38 cellular contexts compared by ENCODE assay signal in the genomic region with DNA sequence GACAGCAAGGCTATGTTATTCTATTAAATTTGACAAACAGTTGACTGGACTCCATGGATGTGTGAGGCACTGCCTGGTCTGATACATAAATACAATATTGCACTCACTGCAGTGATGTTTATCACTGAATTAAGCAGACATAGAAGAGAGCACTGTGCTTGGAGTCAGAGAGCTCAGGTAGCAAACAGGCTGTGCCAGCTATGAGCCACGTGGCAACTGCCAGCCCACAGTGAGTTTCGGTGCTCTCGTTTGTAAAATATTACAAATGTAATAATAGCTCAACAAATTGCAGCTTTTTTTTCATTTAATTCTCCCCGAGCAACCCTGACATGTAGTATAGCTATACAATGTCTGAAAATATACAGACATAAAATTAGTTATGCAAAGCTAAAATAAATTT.
"Had no signal": no experiment of that assay in that cellular context is flagged by ENCODE, and none has a peak within 500 bp of the region (broad histone marks: within the 10 kb centered on the region; RNA-seq: fewer than 3 reads in every experiment).

No MANE protein-coding gene starts in this region.

- DNase-seq: activated CD4-positive, alpha-beta memory T cell treated with anti-CD3 and anti-CD28 coated beads, Interleukin-2, amount 10 ng/mL, durations not matched to agents 7 days and 5 days; activated CD4-positive, alpha-beta T cell treated with anti-CD3 and anti-CD28 coated beads for 1 hour; activated CD4-positive, alpha-beta T cell treated with anti-CD3 and anti-CD28 coated beads for 36 hours; activated CD4-positive, alpha-beta T cell treated with anti-CD3 and anti-CD28 coated beads for 48 hours; activated CD4-positive, alpha-beta T cell treated with anti-CD3 and anti-CD28 coated beads, Interleukin-2, amount 10 ng/mL, durations not matched to agents 7 days and 5 days; activated CD4-positive, alpha-beta T cell treated with anti-CD3 and anti-CD28 coated beads, Interleukin-2, amount 50 U/mL, for 48 hours; activated CD4-positive, CD25-positive, alpha-beta regulatory T cell; activated CD8-positive, alpha-beta memory T cell treated with anti-CD3 and anti-CD28 coated beads for 24 hours; activated CD8-positive, alpha-beta memory T cell treated with anti-CD3 and anti-CD28 coated beads, Interleukin-2, amount 10 ng/mL, durations not matched to agents 7 days and 5 days; activated CD8-positive, alpha-beta memory T cell treated with anti-CD3 and anti-CD28 coated beads, Interleukin-2, amount 50 U/mL, for 48 hours; activated CD8-positive, alpha-beta T cell treated with anti-CD3 and anti-CD28 coated beads, Interleukin-2, amount 10 ng/mL, durations not matched to agents 7 days and 5 days; activated effector memory CD4-positive, alpha-beta T cell treated with Interleukin-2 at 50 U/mL for 16 hours; activated gamma-delta T cell; activated naive CD4-positive, alpha-beta T cell treated with anti-CD3 and anti-CD28 coated beads, Interleukin-2, amount 10 ng/mL, durations not matched to agents 7 days and 5 days; activated naive CD4-positive, alpha-beta T cell treated with Interleukin-2 at 50 U/mL for 16 hours; activated naive CD8-positive, alpha-beta T cell treated with anti-CD3 and anti-CD28 coated beads, Interleukin-2, amount 10 ng/mL, durations not matched to agents 7 days and 5 days; activated naive CD8-positive, alpha-beta T cell treated with anti-CD3 and anti-CD28 coated beads, Interleukin-2, amount 50 U/mL, for 24 hours; activated T-cell treated with anti-CD3 and anti-CD28 coated beads, Interleukin-2, amount 50 U/mL, for 24 hours; activated T-cell treated with anti-CD3 and anti-CD28 coated beads, Interleukin-2, amount 50 U/mL, for 48 hours; amygdala; anterior cingulate cortex; cerebellar nuclear complex; T-helper 2 cell; T-helper 9 cell had no signal

- H3K4me1 Mint-ChIP-seq: activated CD4-positive, alpha-beta memory T cell treated with anti-CD3 and anti-CD28 coated beads, Interleukin-2, amount 10 ng/mL, durations not matched to agents 7 days and 5 days; activated CD4-positive, alpha-beta T cell treated with anti-CD3 and anti-CD28 coated beads for 36 hours; activated CD4-positive, alpha-beta T cell treated with anti-CD3 and anti-CD28 coated beads, Interleukin-2, amount 10 ng/mL, durations not matched to agents 7 days and 5 days; activated CD8-positive, alpha-beta memory T cell treated with anti-CD3 and anti-CD28 coated beads, Interleukin-2, amount 10 ng/mL, durations not matched to agents 7 days and 5 days; activated naive CD4-positive, alpha-beta T cell treated with anti-CD3 and anti-CD28 coated beads, Interleukin-2, amount 10 ng/mL, durations not matched to agents 7 days and 5 days; activated naive CD4-positive, alpha-beta T cell treated with anti-CD3 and anti-CD28 coated beads, Interleukin-2, amount 50 U/mL, for 24 hours; activated naive CD8-positive, alpha-beta T cell treated with anti-CD3 and anti-CD28 coated beads, Interleukin-2, amount 10 ng/mL, durations not matched to agents 7 days and 5 days; activated naive CD8-positive, alpha-beta T cell treated with anti-CD3 and anti-CD28 coated beads, Interleukin-2, amount 50 U/mL, for 24 hours; central memory CD8-positive, alpha-beta T cell had no signal

- H3K36me3 ChIP-seq: ascending aorta, cardiac muscle cell had no signal

- H3K27ac ChIP-seq: ascending aorta, cardiac muscle cell, VCaP had no signal

- FAIRE-seq: bronchial epithelial cell, TTC549 had no signal

- H3K36me3 Mint-ChIP-seq: activated CD8-positive, alpha-beta memory T cell treated with anti-CD3 and anti-CD28 coated beads, Interleukin-2, amount 10 ng/mL, durations not matched to agents 7 days and 5 days; activated naive CD4-positive, alpha-beta T cell treated with anti-CD3 and anti-CD28 coated beads, Interleukin-2, amount 10 ng/mL, durations not matched to agents 7 days and 5 days; activated naive CD4-positive, alpha-beta T cell treated with anti-CD3 and anti-CD28 coated beads, Interleukin-2, amount 50 U/mL, for 24 hours; activated naive CD8-positive, alpha-beta T cell; activated naive CD8-positive, alpha-beta T cell treated with anti-CD3 and anti-CD28 coated beads, Interleukin-2, amount 10 ng/mL, durations not matched to agents 7 days and 5 days; brain; WTC11 had no signal

- H3K27ac Mint-ChIP-seq: activated CD4-positive, alpha-beta memory T cell treated with anti-CD3 and anti-CD28 coated beads, Interleukin-2, amount 10 ng/mL, durations not matched to agents 7 days and 5 days; activated CD4-positive, alpha-beta T cell treated with anti-CD3 and anti-CD28 coated beads for 36 hours; activated CD4-positive, alpha-beta T cell treated with anti-CD3 and anti-CD28 coated beads, Interleukin-2, amount 10 ng/mL, durations not matched to agents 7 days and 5 days; activated CD8-positive, alpha-beta memory T cell treated with anti-CD3 and anti-CD28 coated beads, Interleukin-2, amount 10 ng/mL, durations not matched to agents 7 days and 5 days; activated CD8-positive, alpha-beta T cell treated with anti-CD3 and anti-CD28 coated beads, Interleukin-2, amount 10 ng/mL, durations not matched to agents 7 days and 5 days; activated naive CD4-positive, alpha-beta T cell treated with anti-CD3 and anti-CD28 coated beads, Interleukin-2, amount 10 ng/mL, durations not matched to agents 7 days and 5 days; activated naive CD4-positive, alpha-beta T cell treated with anti-CD3 and anti-CD28 coated beads, Interleukin-2, amount 50 U/mL, for 24 hours; activated naive CD8-positive, alpha-beta T cell; activated naive CD8-positive, alpha-beta T cell treated with anti-CD3 and anti-CD28 coated beads, Interleukin-2, amount 10 ng/mL, durations not matched to agents 7 days and 5 days; activated naive CD8-positive, alpha-beta T cell treated with anti-CD3 and anti-CD28 coated beads, Interleukin-2, amount 50 U/mL, for 24 hours; activated T-cell treated with anti-CD3 and anti-CD28 coated beads, Interleukin-2, amount 50 U/mL, for 24 hours; activated T-helper 2 cell treated with anti-CD3 and anti-CD28 coated beads, Interferon-gamma antibody, Interleukin-2, Interleukin-4, amounts not matched to agents 10 μg/mL and 5 μg/mL and 100 μg/mL, durations not matched to agents 14 hours and 24 hours and 36 hours; brain; T-helper 1 cell treated with Interleukin-12 subunit alpha and Interleukin-12 subunit beta and Interleukin-4 antibody, amounts not matched to agents 30 μg/mL and 1 μg/mL, for 36 hours; T-helper 2 cell treated with Interferon-gamma antibody and Interleukin-4, amounts not matched to agents 5 μg/mL and 100 μg/mL, for 36 hours; WTC11 had no signal

- H3K4me1 ChIP-seq: ascending aorta had no signal

- H3K4me3 Mint-ChIP-seq: activated CD4-positive, alpha-beta memory T cell treated with anti-CD3 and anti-CD28 coated beads, Interleukin-2, amount 10 ng/mL, durations not matched to agents 7 days and 5 days; activated CD4-positive, alpha-beta T cell treated with anti-CD3 and anti-CD28 coated beads for 36 hours; activated CD4-positive, alpha-beta T cell treated with anti-CD3 and anti-CD28 coated beads, Interleukin-2, amount 10 ng/mL, durations not matched to agents 7 days and 5 days; activated CD8-positive, alpha-beta memory T cell treated with anti-CD3 and anti-CD28 coated beads, Interleukin-2, amount 10 ng/mL, durations not matched to agents 7 days and 5 days; activated CD8-positive, alpha-beta T cell treated with anti-CD3 and anti-CD28 coated beads, Interleukin-2, amount 10 ng/mL, durations not matched to agents 7 days and 5 days; activated naive CD4-positive, alpha-beta T cell treated with anti-CD3 and anti-CD28 coated beads, Interleukin-2, amount 10 ng/mL, durations not matched to agents 7 days and 5 days; activated naive CD4-positive, alpha-beta T cell treated with anti-CD3 and anti-CD28 coated beads, Interleukin-2, amount 50 U/mL, for 24 hours; activated naive CD8-positive, alpha-beta T cell; activated naive CD8-positive, alpha-beta T cell treated with anti-CD3 and anti-CD28 coated beads, Interleukin-2, amount 10 ng/mL, durations not matched to agents 7 days and 5 days; activated naive CD8-positive, alpha-beta T cell treated with anti-CD3 and anti-CD28 coated beads, Interleukin-2, amount 50 U/mL, for 24 hours; activated T-cell treated with anti-CD3 and anti-CD28 coated beads, Interleukin-2, amount 50 U/mL, for 24 hours; brain; central memory CD8-positive, alpha-beta T cell; T-helper 1 cell treated with Interleukin-12 subunit alpha and Interleukin-12 subunit beta and Interleukin-4 antibody, amounts not matched to agents 30 μg/mL and 1 μg/mL, for 36 hours; T-helper 2 cell treated with Interferon-gamma antibody and Interleukin-4, amounts not matched to agents 5 μg/mL and 100 μg/mL, for 36 hours; WTC11 had no signal

- H3K4me3 ChIP-seq: ascending aorta, cardiac muscle cell had no signal

- ATAC-seq: activated CD4-positive, alpha-beta T cell treated with anti-CD3 and anti-CD28 coated beads for 36 hours; activated CD4-positive, CD25-positive, alpha-beta regulatory T cell treated with anti-CD3 and anti-CD28 coated beads, Interleukin-2, amount 50 U/mL, for 24 hours; activated CD8-positive, alpha-beta memory T cell treated with anti-CD3 and anti-CD28 coated beads, Interleukin-2, amount 10 ng/mL, durations not matched to agents 7 days and 5 days; activated CD8-positive, alpha-beta T cell treated with anti-CD3 and anti-CD28 coated beads, Interleukin-2, amount 10 ng/mL, durations not matched to agents 7 days and 5 days; activated naive CD8-positive, alpha-beta T cell treated with anti-CD3 and anti-CD28 coated beads, Interleukin-2, amount 50 U/mL, for 24 hours; WTC11 had no signal

- H3K9me3 Mint-ChIP-seq: activated CD4-positive, alpha-beta memory T cell treated with anti-CD3 and anti-CD28 coated beads, Interleukin-2, amount 10 ng/mL, durations not matched to agents 7 days and 5 days; activated CD4-positive, alpha-beta T cell treated with anti-CD3 and anti-CD28 coated beads, Interleukin-2, amount 10 ng/mL, durations not matched to agents 7 days and 5 days; activated naive CD4-positive, alpha-beta T cell treated with anti-CD3 and anti-CD28 coated beads, Interleukin-2, amount 10 ng/mL, durations not matched to agents 7 days and 5 days; activated naive CD4-positive, alpha-beta T cell treated with anti-CD3 and anti-CD28 coated beads, Interleukin-2, amount 50 U/mL, for 24 hours; activated naive CD8-positive, alpha-beta T cell treated with anti-CD3 and anti-CD28 coated beads, Interleukin-2, amount 10 ng/mL, durations not matched to agents 7 days and 5 days; activated naive CD8-positive, alpha-beta T cell treated with anti-CD3 and anti-CD28 coated beads, Interleukin-2, amount 50 U/mL, for 24 hours; activated T-cell treated with anti-CD3 and anti-CD28 coated beads, Interleukin-2, amount 50 U/mL, for 24 hours; activated T-helper 2 cell treated with anti-CD3 and anti-CD28 coated beads, Interferon-gamma antibody, Interleukin-2, Interleukin-4, amounts not matched to agents 10 μg/mL and 5 μg/mL and 100 μg/mL, durations not matched to agents 14 hours and 24 hours and 36 hours; brain; central memory CD8-positive, alpha-beta T cell; T-helper 1 cell treated with Interleukin-12 subunit alpha and Interleukin-12 subunit beta and Interleukin-4 antibody, amounts not matched to agents 30 μg/mL and 1 μg/mL, for 36 hours; T-helper 2 cell treated with Interferon-gamma antibody and Interleukin-4, amounts not matched to agents 5 μg/mL and 100 μg/mL, for 36 hours had no signal

- H3K9me3 ChIP-seq: ascending aorta had no signal

- H3K27me3 Mint-ChIP-seq: activated CD4-positive, alpha-beta memory T cell treated with anti-CD3 and anti-CD28 coated beads, Interleukin-2, amount 10 ng/mL, durations not matched to agents 7 days and 5 days; activated CD4-positive, alpha-beta T cell treated with anti-CD3 and anti-CD28 coated beads for 36 hours; activated CD8-positive, alpha-beta memory T cell treated with anti-CD3 and anti-CD28 coated beads, Interleukin-2, amount 10 ng/mL, durations not matched to agents 7 days and 5 days; activated naive CD4-positive, alpha-beta T cell treated with anti-CD3 and anti-CD28 coated beads, Interleukin-2, amount 10 ng/mL, durations not matched to agents 7 days and 5 days; brain had no signal

- H3K27me3 ChIP-seq: ascending aorta, cardiac muscle cell had no signal
